In genomic region chr10:124408357-124408756, GRCh38 we compare ENCODE assay signal across 36 cellular contexts. TPM values are rescaled to one million over a fixed set of nuclear protein-coding genes. Genes with fewer than 3 reads are reported as not detected.
"Had no signal": no experiment of that assay in that cellular context is flagged by ENCODE, and none has a peak within 500 bp of the region (broad histone marks: within the 10 kb centered on the region; RNA-seq: fewer than 3 reads in every experiment).

No MANE protein-coding gene starts in this region.

- DNase-seq: Karpas-422, Kasumi-1, KG1, MG63, MM.1S, MV-4-11, NCI-H1048, NCI-H1092, NCI-H1092 treated with DMSO at 0.1 percent for 48 hours, NCI-H1105, NCI-H1105 treated with DMSO at 0.1 percent for 48 hours, NCI-H1417, NCI-H1417 treated with DMSO at 0.1 percent for 48 hours, NCI-H1436, NCI-H1436 treated with DMSO at 0.1 percent for 48 hours, NCI-H146, NCI-H1694, NCI-H1694 treated with DMSO at 0.1 percent for 48 hours, NCI-H187, NCI-H187 treated with DMSO at 0.1 percent for 48 hours, NCI-H1930, NCI-H2029, NCI-H2029 treated with DMSO at 0.1 percent for 48 hours, NCI-H2081, NCI-H2081 treated with DMSO at 0.1 percent for 48 hours, NCI-H2107, NCI-H2171, NCI-H2171 treated with DMSO at 0.1 percent for 48 hours, NCI-H2227 treated with DMSO at 0.1 percent for 48 hours, NCI-H226, NCI-H345, NCI-H446, NCI-H446 treated with DMSO at 0.1 percent for 48 hours, NCI-H510A had no signal

- H3K27ac ChIP-seq: KMS-11 had no signal

- H3K4me3 ChIP-seq: MG63 had no signal

- H3K27me3 ChIP-seq: MG63 had no signal

- H3K9me3 ChIP-seq: MG63 had no signal

RNA-seq across cellular contexts. Expression of gene NKX1-2, which starts 41.5 kb away (rescaled TPM):
- total RNA-seq: LHCN-M2 had no signal
